ENCODE assay signal across 1 cellular context in genomic region chr7:43584200-43584586, GRCh38.
TF ChIP-seq lines count a peak whose summit lies in the region.

No MANE protein-coding gene starts in this region.

TF ChIP-seq in HepG2, 621 proteins besides CTCF, POLR2A, EP300 and RAD21 (continued from another document):
- TF ChIP-seq ZBTB26 (CRISPR knock-in tag; IDR thresholded peaks at IDR 0.05; ENCODE audit: borderline replicate concordance) (no peak), ZNF547 (CRISPR knock-in tag; IDR thresholded peaks at IDR 0.05) (no peak), ZNF644 (CRISPR knock-in tag; IDR thresholded peaks at IDR 0.05; ENCODE audit: low read depth) (peak; percentile 76), ZNF530 (CRISPR knock-in tag; IDR thresholded peaks at IDR 0.05; ENCODE audit: low read depth) (no peak), ATF5 (CRISPR knock-in tag; IDR thresholded peaks at IDR 0.05; ENCODE audit: low read depth) (no peak), SMC3 (IDR thresholded peaks at IDR 0.05; ENCODE audit: low read length) (0 out of 2 replicates have a peak, but pooled peaks have one; percentile 2), ZC3H13 (CRISPR knock-in tag; IDR thresholded peaks at IDR 0.05) (0 out of 2 replicates have a peak, but pooled peaks have one; percentile 27), FOXA3 (CRISPR knock-in tag; IDR thresholded peaks at IDR 0.05) (peak; percentile 13; the same call in 1 of the 2 replicates), ZBTB2 (CRISPR knock-in tag; IDR thresholded peaks at IDR 0.05; ENCODE audit: low read depth) (0 out of 2 replicates have a peak, but pooled peaks have one; percentile 29), CREB3 (CRISPR knock-in tag; IDR thresholded peaks at IDR 0.05) (no peak), ZNF264 (CRISPR knock-in tag; IDR thresholded peaks at IDR 0.05) (0 out of 2 replicates have a peak, but pooled peaks have one; percentile 41)
- TF ChIP-seq, protein P1, sequence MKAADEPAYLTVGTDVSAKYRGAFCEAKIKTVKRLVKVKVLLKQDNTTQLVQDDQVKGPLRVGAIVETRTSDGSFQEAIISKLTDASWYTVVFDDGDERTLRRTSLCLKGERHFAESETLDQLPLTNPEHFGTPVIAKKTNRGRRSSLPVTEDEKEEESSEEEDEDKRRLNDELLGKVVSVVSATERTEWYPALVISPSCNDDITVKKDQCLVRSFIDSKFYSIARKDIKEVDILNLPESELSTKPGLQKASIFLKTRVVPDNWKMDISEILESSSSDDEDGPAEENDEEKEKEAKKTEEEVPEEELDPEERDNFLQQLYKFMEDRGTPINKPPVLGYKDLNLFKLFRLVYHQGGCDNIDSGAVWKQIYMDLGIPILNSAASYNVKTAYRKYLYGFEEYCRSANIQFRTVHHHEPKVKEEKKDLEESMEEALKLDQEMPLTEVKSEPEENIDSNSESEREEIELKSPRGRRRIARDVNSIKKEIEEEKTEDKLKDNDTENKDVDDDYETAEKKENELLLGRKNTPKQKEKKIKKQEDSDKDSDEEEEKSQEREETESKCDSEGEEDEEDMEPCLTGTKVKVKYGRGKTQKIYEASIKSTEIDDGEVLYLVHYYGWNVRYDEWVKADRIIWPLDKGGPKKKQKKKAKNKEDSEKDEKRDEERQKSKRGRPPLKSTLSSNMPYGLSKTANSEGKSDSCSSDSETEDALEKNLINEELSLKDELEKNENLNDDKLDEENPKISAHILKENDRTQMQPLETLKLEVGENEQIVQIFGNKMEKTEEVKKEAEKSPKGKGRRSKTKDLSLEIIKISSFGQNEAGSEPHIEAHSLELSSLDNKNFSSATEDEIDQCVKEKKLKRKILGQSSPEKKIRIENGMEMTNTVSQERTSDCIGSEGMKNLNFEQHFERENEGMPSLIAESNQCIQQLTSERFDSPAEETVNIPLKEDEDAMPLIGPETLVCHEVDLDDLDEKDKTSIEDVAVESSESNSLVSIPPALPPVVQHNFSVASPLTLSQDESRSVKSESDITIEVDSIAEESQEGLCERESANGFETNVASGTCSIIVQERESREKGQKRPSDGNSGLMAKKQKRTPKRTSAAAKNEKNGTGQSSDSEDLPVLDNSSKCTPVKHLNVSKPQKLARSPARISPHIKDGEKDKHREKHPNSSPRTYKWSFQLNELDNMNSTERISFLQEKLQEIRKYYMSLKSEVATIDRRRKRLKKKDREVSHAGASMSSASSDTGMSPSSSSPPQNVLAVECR (CRISPR knock-in tag; IDR thresholded peaks at IDR 0.05; ENCODE audit: borderline replicate concordance) = 0 out of 2 replicates have a peak, but pooled peaks have one; percentile 31
